ENCODE assay signal across 8 cellular contexts in genomic region chr10:104127411-104127810, GRCh38. TPM values are rescaled to one million over a fixed set of nuclear protein-coding genes. Genes with fewer than 3 reads are reported as not detected.
DNase-seq lines count a peak whose midpoint lies in the region; ATAC-seq and TF ChIP-seq lines count a peak whose summit lies in the region.

No MANE protein-coding gene starts in this region.

- peaks cover 4% of the 10 kb centered on the region for H3K4me1 ChIP-seq in Loucy (ENCODE audit: insufficient read depth, low read length, poor library complexity, severe bottlenecking)

- CTCF ChIA-PET in activated CD4-positive, alpha-beta T cell treated with anti-CD3 and anti-CD28 coated beads for 36 hours (lab: Charles Lee) = interaction anchor here (0.6 to 1.7 kb wide), 3 partner anchors 13 to 240 kb away, joined by 3 to 6 read pairs (median 3); no protein-coding TSS in a partner anchor

- DNase-seq in activated CD4-positive, alpha-beta T cell treated with anti-CD3 and anti-CD28 coated beads for 36 hours = peak; percentile 37
- no peak for DNase-seq in activated CD4-positive, alpha-beta T cell treated with anti-CD3 and anti-CD28 coated beads, Interleukin-2, amount 10 ng/mL, durations not matched to agents 24 days and 14 days
- DNase-seq in choroid plexus epithelial cell (ENCODE audit: low read depth) = no peak
- DNase-seq in progenitor cell of endocrine pancreas (ENCODE audit: low spot score, unreplicated experiment) = no peak

- TF ChIP-seq CTCF in Loucy (conservative IDR thresholded peaks at IDR 0.05; ENCODE audit: low read length) (peak; percentile 76), choroid plexus epithelial cell (conservative IDR thresholded peaks at IDR 0.05; ENCODE audit: low read depth, low read length) (peak; percentile 2), progenitor cell of endocrine pancreas (IDR thresholded peaks at IDR 0.05; ENCODE audit: unreplicated experiment) (peak; percentile 39)

- H3K4me2 ChIP-seq in Loucy (ENCODE audit: low read depth, low read length, poor library complexity, severe bottlenecking) = no peak overlapping the region

- H3K36me3 ChIP-seq in Loucy (ENCODE audit: insufficient read depth, low read length) = no peaks in the 10 kb centered on the region

- H3K9me2 ChIP-seq in Loucy (replicated peaks; ENCODE audit: low read depth, low read length) = no peaks in the 10 kb centered on the region

- H3F3A ChIP-seq in Loucy (ENCODE audit: low read depth) = no peaks in the 10 kb centered on the region

- no peaks in the 10 kb centered on the region for H3K9me3 Mint-ChIP-seq in activated CD4-positive, alpha-beta T cell treated with anti-CD3 and anti-CD28 coated beads for 36 hours (ENCODE audit: low read depth)
- H3K9me3 Mint-ChIP-seq in activated CD4-positive, alpha-beta T cell treated with anti-CD3 and anti-CD28 coated beads, Interleukin-2, amount 10 ng/mL, durations not matched to agents 24 days and 14 days = no peaks in the 10 kb centered on the region
- no peaks in the 10 kb centered on the region for H3K9me3 Mint-ChIP-seq in progenitor cell of endocrine pancreas (ENCODE audit: low read depth)

- H3K79me2 ChIP-seq in Loucy (ENCODE audit: insufficient read depth, low read length) = peaks cover 18% of the 10 kb centered on the region

- H3K4me1 Mint-ChIP-seq in activated CD4-positive, alpha-beta T cell treated with anti-CD3 and anti-CD28 coated beads for 36 hours = peaks cover 26% of the 10 kb centered on the region
- H3K4me1 Mint-ChIP-seq in activated CD4-positive, alpha-beta T cell treated with anti-CD3 and anti-CD28 coated beads, Interleukin-2, amount 10 ng/mL, durations not matched to agents 24 days and 14 days = peaks cover 20% of the 10 kb centered on the region
- peaks cover 4% of the 10 kb centered on the region for H3K4me1 Mint-ChIP-seq in progenitor cell of endocrine pancreas (ENCODE audit: low read depth)

- H3K27ac Mint-ChIP-seq in activated CD4-positive, alpha-beta T cell treated with anti-CD3 and anti-CD28 coated beads for 36 hours = no peak overlapping the region
- H3K27ac Mint-ChIP-seq in activated CD4-positive, alpha-beta T cell treated with anti-CD3 and anti-CD28 coated beads, Interleukin-2, amount 10 ng/mL, durations not matched to agents 24 days and 14 days = no peak overlapping the region
- no peak overlapping the region for H3K27ac Mint-ChIP-seq in progenitor cell of endocrine pancreas

- H2AFZ ChIP-seq in Loucy (ENCODE audit: low read length) = no peak overlapping the region

- H3K27me3 Mint-ChIP-seq in activated CD4-positive, alpha-beta T cell treated with anti-CD3 and anti-CD28 coated beads for 36 hours = no peaks in the 10 kb centered on the region
- peaks cover 4% of the 10 kb centered on the region for H3K27me3 Mint-ChIP-seq in activated CD4-positive, alpha-beta T cell treated with anti-CD3 and anti-CD28 coated beads, Interleukin-2, amount 10 ng/mL, durations not matched to agents 24 days and 14 days
- H3K27me3 Mint-ChIP-seq in progenitor cell of endocrine pancreas = no peaks in the 10 kb centered on the region

- peak; percentile 23 for ATAC-seq in activated CD4-positive, alpha-beta T cell treated with anti-CD3 and anti-CD28 coated beads for 36 hours
- no peak for ATAC-seq in HG03280 (IDR thresholded peaks at IDR 0.05; ENCODE audit: unreplicated experiment)
- no peak for ATAC-seq in GM18858 (IDR thresholded peaks at IDR 0.05; ENCODE audit: unreplicated experiment)
- ATAC-seq in HG03108 (IDR thresholded peaks at IDR 0.05; ENCODE audit: unreplicated experiment) = no peak

- H3K4me3 Mint-ChIP-seq in activated CD4-positive, alpha-beta T cell treated with anti-CD3 and anti-CD28 coated beads for 36 hours = no peak overlapping the region
- no peak overlapping the region for H3K4me3 Mint-ChIP-seq in activated CD4-positive, alpha-beta T cell treated with anti-CD3 and anti-CD28 coated beads, Interleukin-2, amount 10 ng/mL, durations not matched to agents 24 days and 14 days
- H3K4me3 Mint-ChIP-seq in progenitor cell of endocrine pancreas (ENCODE audit: low read depth) = no peak overlapping the region

- H3K9ac ChIP-seq in Loucy (ENCODE audit: low read depth, low read length, poor library complexity, severe bottlenecking) = no peak overlapping the region

- POLR2A ChIA-PET in activated CD4-positive, alpha-beta T cell treated with anti-CD3 and anti-CD28 coated beads for 36 hours (lab: Charles Lee) = no interaction called here

- H3K36me3 Mint-ChIP-seq in activated CD4-positive, alpha-beta T cell treated with anti-CD3 and anti-CD28 coated beads for 36 hours (ENCODE audit: low read depth) = peaks cover 15% of the 10 kb centered on the region
- H3K36me3 Mint-ChIP-seq in activated CD4-positive, alpha-beta T cell treated with anti-CD3 and anti-CD28 coated beads, Interleukin-2, amount 10 ng/mL, durations not matched to agents 24 days and 14 days (ENCODE audit: low read depth) = peaks cover 16% of the 10 kb centered on the region
- H3K36me3 Mint-ChIP-seq in progenitor cell of endocrine pancreas (ENCODE audit: insufficient read depth) = no peaks in the 10 kb centered on the region

- H3K4me3 ChIP-seq in Loucy (ENCODE audit: low read length, poor library complexity, severe bottlenecking) (no peak overlapping the region), choroid plexus epithelial cell (ENCODE audit: low read depth, low read length) (no peak overlapping the region)

- H3K27me3 ChIP-seq in Loucy (ENCODE audit: insufficient read depth, low read length, poor library complexity, severe bottlenecking) = no peaks in the 10 kb centered on the region

- intact Hi-C loops in activated CD4-positive, alpha-beta T cell treated with anti-CD3 and anti-CD28 coated beads for 36 hours (cut with DNase I, micrococcal nuclease) = no loop called here
- intact Hi-C loops in activated CD4-positive, alpha-beta T cell treated with anti-CD3 and anti-CD28 coated beads, Interleukin-2, amount 10 ng/mL, durations not matched to agents 24 days and 14 days (cut with micrococcal nuclease) = loop anchor here (10.0 kb wide), 1 partner anchor 433 kb away; no protein-coding TSS in a partner anchor

- no peaks in the 10 kb centered on the region for H3K9me3 ChIP-seq in Loucy (ENCODE audit: insufficient read depth, low read depth, low read length)

- no peaks in the 10 kb centered on the region for H4K20me1 ChIP-seq in Loucy (ENCODE audit: insufficient read depth, low read length, poor library complexity, severe bottlenecking)

RNA-seq across cellular contexts. Expression of gene SFR1, which starts 5.4 kb away (rescaled TPM):
- 10 to 100 TPM; 17.2 to 20.5 TPM for total RNA-seq in activated CD4-positive, alpha-beta T cell treated with anti-CD3 and anti-CD28 coated beads for 36 hours
- total RNA-seq in activated CD4-positive, alpha-beta T cell treated with anti-CD3 and anti-CD28 coated beads, Interleukin-2, amount 10 ng/mL, durations not matched to agents 24 days and 14 days = 12.1 and 13.8 TPM in 2 replicates
- 6.9 and 7.1 TPM in 2 replicates for total RNA-seq in progenitor cell of endocrine pancreas

RNA-seq across cellular contexts. Expression of gene COL17A1, which starts 41.7 kb away (rescaled TPM):
- not detected for total RNA-seq in activated CD4-positive, alpha-beta T cell treated with anti-CD3 and anti-CD28 coated beads for 36 hours
- total RNA-seq in activated CD4-positive, alpha-beta T cell treated with anti-CD3 and anti-CD28 coated beads, Interleukin-2, amount 10 ng/mL, durations not matched to agents 24 days and 14 days = not detected in 2 replicates
- 0.78 and 0.86 TPM in 2 replicates for total RNA-seq in progenitor cell of endocrine pancreas

Comparison
In these comparisons a context has a peak if more than half of its experiments do, and no peak if none do; other contexts are left out.
1. CTCF ChIP-seq: peak in every context shown above with its lines; median percentile 76 in Loucy; 39 in progenitor cell of endocrine pancreas; 2 in choroid plexus epithelial cell.